Comparison of ENCODE assay signal across 9 cellular contexts in genomic region chr20:420721-421574, GRCh38. TPM values are rescaled to one million over a fixed set of nuclear protein-coding genes. Genes with fewer than 3 reads are reported as not detected.
DNase-seq lines count a peak whose midpoint lies in the region; ATAC-seq and TF ChIP-seq lines count a peak whose summit lies in the region.
"Had no signal": no experiment of that assay in that cellular context is flagged by ENCODE, and none has a peak within 500 bp of the region (broad histone marks: within the 10 kb centered on the region; RNA-seq: fewer than 3 reads in every experiment).

No MANE protein-coding gene starts in this region.

- H3K4me3 Mint-ChIP-seq in Caco-2 (ENCODE audit: unreplicated experiment) (no peak overlapping the region), endothelial cell (ENCODE audit: unreplicated experiment) (no peak overlapping the region)
- H3K4me3 Mint-ChIP-seq: naive thymus-derived CD4-positive, alpha-beta T cell had no signal

- no peak overlapping the region for H3K27ac ChIP-seq in A673 (ENCODE audit: low read depth, low read length, poor library complexity, severe bottlenecking)

- no peak for TF ChIP-seq CTCF in A673 (conservative IDR thresholded peaks at IDR 0.05; ENCODE audit: low read depth, low read length)
- no peak for TF ChIP-seq CTCF in Caco-2 (IDR thresholded peaks at IDR 0.05; ENCODE audit: insufficient read depth in 1 of 2, low read depth in 1 of 2, low read length in 1 of 2, severe bottlenecking in 1 of 2, unreplicated experiment in 1 of 2)
- TF ChIP-seq CTCF in endothelial cell (IDR thresholded peaks at IDR 0.05; ENCODE audit: unreplicated experiment): no peak

- H3K9me3 ChIP-seq in A673 (ENCODE audit: low read depth, low read length, poor library complexity, severe bottlenecking) (no peaks in the 10 kb centered on the region), Caco-2 (no peaks in the 10 kb centered on the region)

- H3K36me3 Mint-ChIP-seq in Caco-2 (ENCODE audit: insufficient read depth, unreplicated experiment) (peaks cover 48% of the 10 kb centered on the region), endothelial cell (ENCODE audit: low read depth, unreplicated experiment) (peaks cover 37% of the 10 kb centered on the region)

- H3K27me3 Mint-ChIP-seq in Caco-2 (ENCODE audit: insufficient read depth, unreplicated experiment): no peaks in the 10 kb centered on the region
- peaks cover 11% of the 10 kb centered on the region for H3K27me3 Mint-ChIP-seq in endothelial cell (ENCODE audit: unreplicated experiment)
- H3K27me3 Mint-ChIP-seq: naive thymus-derived CD4-positive, alpha-beta T cell had no signal

- no peaks in the 10 kb centered on the region for H3K27me3 ChIP-seq in A673 (replicated peaks; ENCODE audit: insufficient read depth, low read depth, low read length, poor library complexity)
- no peaks in the 10 kb centered on the region for H3K27me3 ChIP-seq in Caco-2 (replicated peaks; ENCODE audit: control insufficient read depth, insufficient read depth, low read length)

- peak; percentile 20 for DNase-seq in A673 (ENCODE audit: low spot score)
- DNase-seq in Caco-2: peak in 1 of 2 experiments; percentile 56
- peak; percentile 93 for DNase-seq in NCI-H2196 (lab: John Stamatoyannopoulos, UW; ENCODE audit: unreplicated experiment)
- DNase-seq in endothelial cell (ENCODE audit: low spot score): peak; percentile 36
- DNase-seq: naive thymus-derived CD4-positive, alpha-beta T cell had no signal

- H3K4me1 ChIP-seq in A673 (ENCODE audit: insufficient read depth, low read length, poor library complexity, severe bottlenecking): no peaks in the 10 kb centered on the region
- no peaks in the 10 kb centered on the region for H3K4me1 ChIP-seq in Caco-2

- peaks cover 27% of the 10 kb centered on the region for H3K36me3 ChIP-seq in A673 (ENCODE audit: insufficient read depth, low read length, poor library complexity, severe bottlenecking)
- peaks cover 1% of the 10 kb centered on the region; the same call in 1 of the 2 replicates for H3K36me3 ChIP-seq in Caco-2 (ENCODE audit: control insufficient read depth, insufficient read depth, low read length)

- H3K4me3 ChIP-seq in A673 (ENCODE audit: low read depth, low read length, poor library complexity, severe bottlenecking) (no peak overlapping the region), Caco-2 (ENCODE audit: low read depth, low read length) (no peak overlapping the region)

- POLR2A ChIA-PET in A673 (lab: Charles Lee; ENCODE audit: low non-redundant PET) (no interaction called here), Caco-2 (lab: Charles Lee) (interaction anchor here (0.6 kb wide), 1 partner anchor 351 kb away, joined by 3 read pairs; no protein-coding TSS in a partner anchor)

- CTCF ChIA-PET in A673 (lab: Charles Lee): no interaction called here
- CTCF ChIA-PET in Caco-2 (lab: Charles Lee): interaction anchor here (1.2 kb wide), 1 partner anchor 12 kb away, joined by 3 read pairs; no protein-coding TSS in a partner anchor

- H3K4me1 Mint-ChIP-seq in Caco-2 (ENCODE audit: low read depth, unreplicated experiment): no peaks in the 10 kb centered on the region
- H3K4me1 Mint-ChIP-seq in endothelial cell (ENCODE audit: unreplicated experiment): peaks cover 7% of the 10 kb centered on the region

- intact Hi-C loops in A673 (cut with micrococcal nuclease; ENCODE audit: unreplicated experiment): no loop called here
- intact Hi-C loops in Caco-2 (cut with micrococcal nuclease; ENCODE audit: unreplicated experiment): no loop called here

- no peak for ATAC-seq in HG03354 (IDR thresholded peaks at IDR 0.05; ENCODE audit: poor library complexity, severe bottlenecking, unreplicated experiment)
- no peak for ATAC-seq in HG03135 (IDR thresholded peaks at IDR 0.05; ENCODE audit: unreplicated experiment)
- no peak for ATAC-seq in HG03045 (IDR thresholded peaks at IDR 0.05; ENCODE audit: unreplicated experiment)
- ATAC-seq in GM18867 (IDR thresholded peaks at IDR 0.05; ENCODE audit: unreplicated experiment): no peak

- no peaks in the 10 kb centered on the region for H3K9me3 Mint-ChIP-seq in Caco-2 (ENCODE audit: unreplicated experiment)
- no peaks in the 10 kb centered on the region for H3K9me3 Mint-ChIP-seq in endothelial cell (ENCODE audit: unreplicated experiment)
- H3K9me3 Mint-ChIP-seq: naive thymus-derived CD4-positive, alpha-beta T cell had no signal

- peak overlapping the region; percentile 30 for H3K27ac Mint-ChIP-seq in Caco-2 (ENCODE audit: unreplicated experiment)
- H3K27ac Mint-ChIP-seq in endothelial cell (ENCODE audit: unreplicated experiment): no peak overlapping the region

- BruUV-seq in A673 (replicated peaks; lab: Mats Ljungman, UMichigan): no TSS peak
- BruUV-seq in Caco-2 (replicated peaks; lab: Mats Ljungman, UMichigan): no TSS peak

RNA-seq across cellular contexts. Expression of gene RBCK1, which starts 12.8 kb away (rescaled TPM):
- total RNA-seq in A673 (2021): 71.9 and 72.0 TPM in 2 replicates
- total RNA-seq in Caco-2 (2022): 103 and 111 TPM in 2 replicates
- total RNA-seq in endothelial cell (ENCODE audit: unreplicated experiment): 68.8 TPM

RNA-seq across cellular contexts. Expression of gene TRIB3, which starts 40.4 kb away (rescaled TPM):
- 43.4 and 59.6 TPM in 2 replicates for total RNA-seq in A673 (2021)
- total RNA-seq in Caco-2 (2022): 113 and 132 TPM in 2 replicates
- 24.2 TPM for total RNA-seq in endothelial cell (ENCODE audit: unreplicated experiment)

RNA-seq across cellular contexts. Expression of gene TBC1D20, which starts 41.4 kb away (rescaled TPM):
- 31.8 and 34.3 TPM in 2 replicates for total RNA-seq in A673 (2021)
- total RNA-seq in Caco-2 (2022): 30.0 and 35.8 TPM in 2 replicates
- 29.9 TPM for total RNA-seq in endothelial cell (ENCODE audit: unreplicated experiment)
